8 cellular contexts compared by ENCODE assay signal in genomic region chr2:223601932-223602676, GRCh38. TPM values are rescaled to one million over a fixed set of nuclear protein-coding genes. Genes with fewer than 3 reads are reported as not detected.
DNase-seq lines count a peak whose midpoint lies in the region; ATAC-seq and TF ChIP-seq lines count a peak whose summit lies in the region.

A gene with protein sequence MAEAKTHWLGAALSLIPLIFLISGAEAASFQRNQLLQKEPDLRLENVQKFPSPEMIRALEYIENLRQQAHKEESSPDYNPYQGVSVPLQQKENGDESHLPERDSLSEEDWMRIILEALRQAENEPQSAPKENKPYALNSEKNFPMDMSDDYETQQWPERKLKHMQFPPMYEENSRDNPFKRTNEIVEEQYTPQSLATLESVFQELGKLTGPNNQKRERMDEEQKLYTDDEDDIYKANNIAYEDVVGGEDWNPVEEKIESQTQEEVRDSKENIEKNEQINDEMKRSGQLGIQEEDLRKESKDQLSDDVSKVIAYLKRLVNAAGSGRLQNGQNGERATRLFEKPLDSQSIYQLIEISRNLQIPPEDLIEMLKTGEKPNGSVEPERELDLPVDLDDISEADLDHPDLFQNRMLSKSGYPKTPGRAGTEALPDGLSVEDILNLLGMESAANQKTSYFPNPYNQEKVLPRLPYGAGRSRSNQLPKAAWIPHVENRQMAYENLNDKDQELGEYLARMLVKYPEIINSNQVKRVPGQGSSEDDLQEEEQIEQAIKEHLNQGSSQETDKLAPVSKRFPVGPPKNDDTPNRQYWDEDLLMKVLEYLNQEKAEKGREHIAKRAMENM (minus strand): TSS chr2:223602361. CDS start chr2:223599282, 3,079 bp downstream.

- H3K36me3 Mint-ChIP-seq in activated T-cell treated with anti-CD3 and anti-CD28 coated beads, Interleukin-2, amount 50 U/mL, for 72 hours (ENCODE audit: insufficient read depth in 2 of 2): no peaks in the 10 kb centered on the region
- peaks cover 12% of the 10 kb centered on the region for H3K36me3 Mint-ChIP-seq in osteocyte (ENCODE audit: unreplicated experiment)

- ATAC-seq in GM18907 (IDR thresholded peaks at IDR 0.05; ENCODE audit: unreplicated experiment): peak; percentile 82
- ATAC-seq in HG03280 (IDR thresholded peaks at IDR 0.05; ENCODE audit: unreplicated experiment): peak; percentile 85
- ATAC-seq in activated T-cell treated with anti-CD3 and anti-CD28 coated beads, Interleukin-2, amount 50 U/mL, for 72 hours (replicated peaks in 1 of 2): peak; percentile 66 to 71
- ATAC-seq in HG03045 (IDR thresholded peaks at IDR 0.05; ENCODE audit: unreplicated experiment): no peak

- H3K27ac Mint-ChIP-seq in activated T-cell treated with anti-CD3 and anti-CD28 coated beads, Interleukin-2, amount 50 U/mL, for 72 hours: no peak within 1 kb of the TSS
- H3K27ac Mint-ChIP-seq in osteocyte (ENCODE audit: unreplicated experiment): peak within 1 kb of the TSS; percentile 83

- TF ChIP-seq CTCF in osteocyte (IDR thresholded peaks at IDR 0.05): peak; percentile 65

- DNase-seq in AML-193 (lab: John Stamatoyannopoulos, UW): peak; percentile 19 to 38
- peak; percentile 37 for DNase-seq in NCI-H510A (lab: John Stamatoyannopoulos, UW)
- peak; percentile 45 to 57 for DNase-seq in activated T-cell treated with anti-CD3 and anti-CD28 coated beads, Interleukin-2, amount 50 U/mL, for 72 hours
- peak; percentile 66 for DNase-seq in globus pallidus (ENCODE audit: low spot score)
- peak; percentile 92 for DNase-seq in osteocyte (ENCODE audit: extremely low spot score, unreplicated experiment)

- no peaks in the 10 kb centered on the region for H3K4me1 Mint-ChIP-seq in activated T-cell treated with anti-CD3 and anti-CD28 coated beads, Interleukin-2, amount 50 U/mL, for 72 hours (ENCODE audit: low read depth)
- H3K4me1 Mint-ChIP-seq in osteocyte (ENCODE audit: unreplicated experiment): peaks cover 55% of the 10 kb centered on the region

- H3K4me3 Mint-ChIP-seq in activated T-cell treated with anti-CD3 and anti-CD28 coated beads, Interleukin-2, amount 50 U/mL, for 72 hours: no peak within 1 kb of the TSS
- H3K4me3 Mint-ChIP-seq in osteocyte (ENCODE audit: unreplicated experiment): peak within 1 kb of the TSS; percentile 76

- no peaks in the 10 kb centered on the region for H3K27me3 Mint-ChIP-seq in activated T-cell treated with anti-CD3 and anti-CD28 coated beads, Interleukin-2, amount 50 U/mL, for 72 hours (ENCODE audit: low read depth)
- no peaks in the 10 kb centered on the region for H3K27me3 Mint-ChIP-seq in osteocyte (ENCODE audit: unreplicated experiment)

- no peaks in the 10 kb centered on the region for H3K9me3 Mint-ChIP-seq in activated T-cell treated with anti-CD3 and anti-CD28 coated beads, Interleukin-2, amount 50 U/mL, for 72 hours
- peaks cover 4% of the 10 kb centered on the region for H3K9me3 Mint-ChIP-seq in osteocyte (ENCODE audit: unreplicated experiment)

RNA-seq across cellular contexts. Expression of the gene that starts here (rescaled TPM):
- total RNA-seq in activated T-cell treated with anti-CD3 and anti-CD28 coated beads, Interleukin-2, amount 50 U/mL, for 72 hours: not detected
- total RNA-seq in osteocyte: 132 and 134 TPM in 2 replicates

Comparison
In these comparisons a context has a peak if more than half of its experiments do, and no peak if none do; other contexts are left out.
1. RNA of the gene that starts here (total RNA-seq): 132 to 134 TPM in osteocyte; not detected in activated T-cell treated with anti-CD3 and anti-CD28 coated beads, Interleukin-2, amount 50 U/mL, for 72 hours; every median in the first group is over 100 times any median in the second.
2. Peak in DNase-seq and ATAC-seq in activated T-cell treated with anti-CD3 and anti-CD28 coated beads, Interleukin-2, amount 50 U/mL, for 72 hours; RNA of the gene not detected or under 1 TPM.
3. DNase-seq: peak in every context shown above with its lines; median percentile 92 in osteocyte; 66 in globus pallidus; 51 in activated T-cell treated with anti-CD3 and anti-CD28 coated beads, Interleukin-2, amount 50 U/mL, for 72 hours; 37 in NCI-H510A; 28 in AML-193.